ENCODE assay signal across 20 cellular contexts in the genomic region with DNA sequence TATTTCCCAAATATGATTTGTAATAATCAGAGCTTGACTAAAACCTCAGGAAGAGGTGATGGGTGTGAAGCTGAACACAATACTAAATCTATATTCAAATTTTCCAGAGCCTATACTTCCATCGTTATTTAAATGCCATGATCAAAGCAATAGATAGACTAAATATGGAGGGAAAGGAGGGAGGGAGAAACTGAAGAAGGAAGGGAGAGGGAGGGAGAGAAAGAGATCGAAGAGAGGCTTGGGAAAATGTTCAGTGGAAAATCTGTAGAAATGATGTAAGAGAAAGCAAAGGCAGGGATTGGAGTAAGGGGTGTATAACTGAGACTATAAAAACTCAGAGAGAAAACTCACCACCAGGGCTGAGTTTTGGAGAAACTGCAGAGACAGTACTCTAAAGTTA. TPM values are rescaled to one million over a fixed set of nuclear protein-coding genes. Genes with fewer than 3 reads are reported as not detected.
DNase-seq lines count a peak whose midpoint lies in the region; ATAC-seq and TF ChIP-seq lines count a peak whose summit lies in the region.
"Had no signal": no experiment of that assay in that cellular context is flagged by ENCODE, and none has a peak within 500 bp of the region (broad histone marks: within the 10 kb centered on the region; RNA-seq: fewer than 3 reads in every experiment).

A gene with protein sequence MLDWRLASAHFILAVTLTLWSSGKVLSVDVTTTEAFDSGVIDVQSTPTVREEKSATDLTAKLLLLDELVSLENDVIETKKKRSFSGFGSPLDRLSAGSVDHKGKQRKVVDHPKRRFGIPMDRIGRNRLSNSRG (plus strand): TSS at position 356 of the 400 bp plus-strand sequence. CDS start 13,292 bp downstream, outside the sequence.

- no peak within 1 kb of the TSS for H3K27ac Mint-ChIP-seq in endothelial cell (ENCODE audit: unreplicated experiment)
- H3K27ac Mint-ChIP-seq: CD4-positive, CD25-positive, alpha-beta regulatory T cell; IgD-negative memory B cell had no signal

- POLR2A ChIA-PET in PC-3 (lab: Charles Lee; ENCODE audit: unreplicated experiment), result no interaction called here
- POLR2A ChIA-PET in HEK293T (lab: Yijun Ruan, JAX), result no interaction called here

- H3K4me1 ChIP-seq in PC-3 (ENCODE audit: insufficient read depth, low read length) (no peaks in the 10 kb centered on the region), osteoblast (ENCODE audit: insufficient read depth, low read length) (no peaks in the 10 kb centered on the region)
- H3K4me1 ChIP-seq: A549, Peyer's patch, SJCRH30 had no signal

- H3K27me3 ChIP-seq in PC-3 (ENCODE audit: low read length), result no peaks in the 10 kb centered on the region
- no peaks in the 10 kb centered on the region for H3K27me3 ChIP-seq in osteoblast (ENCODE audit: insufficient read depth, low read length)
- H3K27me3 ChIP-seq: Peyer's patch, SJCRH30 had no signal

- H3K4me1 Mint-ChIP-seq in endothelial cell (ENCODE audit: unreplicated experiment), result peaks cover 4% of the 10 kb centered on the region
- H3K4me1 Mint-ChIP-seq: CD4-positive, CD25-positive, alpha-beta regulatory T cell had no signal

- no peak within 1 kb of the TSS for H3K4me3 Mint-ChIP-seq in endothelial cell (ENCODE audit: unreplicated experiment)
- H3K4me3 Mint-ChIP-seq: IgD-negative memory B cell had no signal

- BruUV-seq in PC-3 (replicated peaks; lab: Mats Ljungman, UMichigan), result no TSS peak

- CTCF ChIA-PET in PC-3 (lab: Charles Lee), result no interaction called here
- CTCF ChIA-PET in HEK293T (lab: Yijun Ruan, JAX), result interaction anchor here (0.6 kb wide), 1 partner anchor 215 kb away, joined by 3 read pairs; no protein-coding TSS in a partner anchor

- H3K4me2 ChIP-seq in PC-3 (ENCODE audit: low read length), result no peak within 1 kb of the TSS
- H3K4me2 ChIP-seq in osteoblast (ENCODE audit: insufficient read depth, low read length), result peak within 1 kb of the TSS; percentile 32
- H3K4me2 ChIP-seq: A549 had no signal

- TF ChIP-seq CTCF in PC-3 (conservative IDR thresholded peaks at IDR 0.05; ENCODE audit: low read depth, low read length), result no peak
- TF ChIP-seq CTCF in endothelial cell (IDR thresholded peaks at IDR 0.05; ENCODE audit: unreplicated experiment), result peak; percentile 12
- TF ChIP-seq CTCF in osteoblast (IDR thresholded peaks at IDR 0.05; ENCODE audit: extremely low read depth, low read depth, low read length), result no peak

- no peaks in the 10 kb centered on the region for H3K9me2 ChIP-seq in PC-3 (replicated peaks; ENCODE audit: low read length)

- peak within 1 kb of the TSS; percentile 35; the same call in 1 of the 2 replicates for H2AFZ ChIP-seq in PC-3 (ENCODE audit: low read length)
- peak within 1 kb of the TSS; percentile 44 for H2AFZ ChIP-seq in osteoblast (ENCODE audit: low read length)
- H2AFZ ChIP-seq: GM23248 had no signal

- no peaks in the 10 kb centered on the region for H3F3A ChIP-seq in PC-3 (ENCODE audit: low read length, unreplicated experiment)

- H4K20me1 ChIP-seq in PC-3 (ENCODE audit: low read length), result no peaks in the 10 kb centered on the region
- H4K20me1 ChIP-seq in osteoblast (ENCODE audit: insufficient read depth, low read length), result no peaks in the 10 kb centered on the region

- no peaks in the 10 kb centered on the region for H3K36me3 ChIP-seq in PC-3 (ENCODE audit: low read depth, low read length)
- no peaks in the 10 kb centered on the region for H3K36me3 ChIP-seq in osteoblast (ENCODE audit: insufficient read depth, low read length)
- H3K36me3 ChIP-seq: Peyer's patch, SJCRH30 had no signal

- H3K9me3 ChIP-seq in PC-3 (ENCODE audit: low read length) (no peaks in the 10 kb centered on the region), osteoblast (ENCODE audit: low read depth, low read length) (no peaks in the 10 kb centered on the region)
- H3K9me3 ChIP-seq: A549, Peyer's patch, SJCRH30 had no signal

- DNase-seq in ELR (ENCODE audit: low read depth) (peak; percentile 4), PC-3 (no peak), endothelial cell (ENCODE audit: low spot score) (no peak), osteoblast (ENCODE audit: insufficient read length, low spot score, missing footprints) (no peak), NCI-H510A treated with DMSO at 0.1 percent for 48 hours (lab: John Stamatoyannopoulos, UW) (no peak), T-helper 1 cell (no peak), HEK293T (ENCODE audit: extremely low spot score) (no peak)
- DNase-seq: CD4-positive, CD25-positive, alpha-beta regulatory T cell; GM23248; HCEC 1CT; MV-4-11; NCI-H187; NCI-H446; NCI-H526 treated with DMSO at 0.1 percent for 48 hours; Peyer's patch; SJCRH30 had no signal

- no peak within 1 kb of the TSS for H3K27ac ChIP-seq in PC-3 (ENCODE audit: low read length)
- no peak within 1 kb of the TSS for H3K27ac ChIP-seq in osteoblast (ENCODE audit: low read depth, low read length)
- H3K27ac ChIP-seq: A549, GM23248, Peyer's patch, SJCRH30 had no signal

- no peaks in the 10 kb centered on the region for H3K36me3 Mint-ChIP-seq in endothelial cell (ENCODE audit: low read depth, unreplicated experiment)
- H3K36me3 Mint-ChIP-seq: CD4-positive, CD25-positive, alpha-beta regulatory T cell; IgD-negative memory B cell had no signal

- H3K27me3 Mint-ChIP-seq in endothelial cell (ENCODE audit: unreplicated experiment), result no peaks in the 10 kb centered on the region
- H3K27me3 Mint-ChIP-seq: CD4-positive, CD25-positive, alpha-beta regulatory T cell; IgD-negative memory B cell had no signal

- intact Hi-C loops in PC-3 (cut with micrococcal nuclease), result no loop called here

- H3K79me2 ChIP-seq in PC-3 (ENCODE audit: low read length), result no peaks in the 10 kb centered on the region
- H3K79me2 ChIP-seq in osteoblast (ENCODE audit: insufficient read depth, low read length), result no peaks in the 10 kb centered on the region

- no peaks in the 10 kb centered on the region for H3K9me3 Mint-ChIP-seq in endothelial cell (ENCODE audit: unreplicated experiment)
- H3K9me3 Mint-ChIP-seq: IgD-negative memory B cell had no signal

- no peak for ATAC-seq in PC-3
- no peak for ATAC-seq in HG03520 (IDR thresholded peaks at IDR 0.05; ENCODE audit: unreplicated experiment)
- ATAC-seq: A549 had no signal

- H3K4me3 ChIP-seq in PC-3 (ENCODE audit: low read length), result no peak within 1 kb of the TSS
- no peak within 1 kb of the TSS for H3K4me3 ChIP-seq in osteoblast (ENCODE audit: insufficient read depth, low read length)
- H3K4me3 ChIP-seq: A549, GM23248, Peyer's patch, SJCRH30 had no signal

- no peak within 1 kb of the TSS for H3K9ac ChIP-seq in PC-3 (ENCODE audit: low read length)
- H3K9ac ChIP-seq: GM23248 had no signal

TF ChIP-seq in HEK293T, 16 proteins besides CTCF, POLR2A, EP300 and RAD21:
- TF ChIP-seq FOXM1 (IDR thresholded peaks at IDR 0.05; ENCODE audit: borderline replicate concordance), result no peak
- no peak for TF ChIP-seq L3MBTL2 (conservative IDR thresholded peaks at IDR 0.05)
- TF ChIP-seq TARDBP (IDR thresholded peaks at IDR 0.05), result no peak
- no peak for TF ChIP-seq ZNF384 (IDR thresholded peaks at IDR 0.05)
- TF ChIP-seq CTBP1 (IDR thresholded peaks at IDR 0.05; ENCODE audit: borderline replicate concordance), result no peak
- no peak for TF ChIP-seq HDGF (IDR thresholded peaks at IDR 0.05; ENCODE audit: borderline replicate concordance)
- no peak for TF ChIP-seq SUZ12 (IDR thresholded peaks at IDR 0.05)
- no peak for TF ChIP-seq LEF1 (IDR thresholded peaks at IDR 0.05; ENCODE audit: borderline replicate concordance)
- no peak for TF ChIP-seq ELF4 (IDR thresholded peaks at IDR 0.05)
- no peak for TF ChIP-seq ARNT (IDR thresholded peaks at IDR 0.05)
- no peak for TF ChIP-seq SP1 (IDR thresholded peaks at IDR 0.05)
- no peak for TF ChIP-seq FOXK2 (IDR thresholded peaks at IDR 0.05)
- TF ChIP-seq FOXA1 (IDR thresholded peaks at IDR 0.05), result no peak
- no peak for TF ChIP-seq NFRKB (IDR thresholded peaks at IDR 0.05)
- TF ChIP-seq BHLHE40 (IDR thresholded peaks at IDR 0.05; ENCODE audit: borderline replicate concordance), result no peak
- TF ChIP-seq, protein P1, sequence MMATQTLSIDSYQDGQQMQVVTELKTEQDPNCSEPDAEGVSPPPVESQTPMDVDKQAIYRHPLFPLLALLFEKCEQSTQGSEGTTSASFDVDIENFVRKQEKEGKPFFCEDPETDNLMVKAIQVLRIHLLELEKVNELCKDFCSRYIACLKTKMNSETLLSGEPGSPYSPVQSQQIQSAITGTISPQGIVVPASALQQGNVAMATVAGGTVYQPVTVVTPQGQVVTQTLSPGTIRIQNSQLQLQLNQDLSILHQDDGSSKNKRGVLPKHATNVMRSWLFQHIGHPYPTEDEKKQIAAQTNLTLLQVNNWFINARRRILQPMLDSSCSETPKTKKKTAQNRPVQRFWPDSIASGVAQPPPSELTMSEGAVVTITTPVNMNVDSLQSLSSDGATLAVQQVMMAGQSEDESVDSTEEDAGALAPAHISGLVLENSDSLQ (IDR thresholded peaks at IDR 0.05), result no peak
TF ChIP-seq in HEK293T: peak in this region for 0.

RNA-seq across cellular contexts. Expression of the gene that starts here (rescaled TPM):
- 0.35 and 1.8 TPM in 2 replicates for total RNA-seq in PC-3 (2014; rRNA removed)
- not detected for total RNA-seq in endothelial cell (ENCODE audit: unreplicated experiment)
- total RNA-seq in osteoblast, result under 0.01 TPM in 1 of 2 replicates, not detected in the other
- total RNA-seq: CD4-positive, CD25-positive, alpha-beta regulatory T cell; GM23248; M059J; Peyer's patch; SJCRH30 had no signal
